ENCODE assay signal across 8 cellular contexts in the genomic region with DNA sequence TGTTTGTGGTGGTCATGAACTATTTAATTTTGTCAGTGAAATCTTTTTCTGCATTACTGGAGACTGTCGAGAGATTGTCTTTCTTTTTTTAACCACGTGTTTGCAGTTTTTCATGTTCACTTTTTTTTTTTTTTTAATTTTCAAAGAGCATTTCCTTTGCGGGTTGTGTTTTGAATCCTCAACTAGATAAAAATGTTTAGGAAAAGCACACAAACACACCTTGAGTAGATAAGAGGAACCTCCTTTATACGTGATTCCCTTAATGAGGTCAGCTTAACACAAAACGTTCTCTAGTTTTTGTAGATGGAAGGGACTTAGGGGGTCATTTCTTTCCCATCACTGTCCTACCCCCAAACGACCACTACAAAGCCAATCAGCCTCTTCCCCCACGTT. TPM values are rescaled to one million over a fixed set of nuclear protein-coding genes. Genes with fewer than 3 reads are reported as not detected.
DNase-seq lines count a peak whose midpoint lies in the region; ATAC-seq and TF ChIP-seq lines count a peak whose summit lies in the region.

No MANE protein-coding gene starts in this region.

- H3K27ac ChIP-seq in Panc1 (ENCODE audit: low read length) (peak overlapping the region; percentile 68), esophagus muscularis mucosa (replicated peaks in 1 of 4) (peak overlapping the region in 1 of 4 donors; percentile 92), prostate gland (peak overlapping the region in 1 of 2 donors; percentile 97)

- no TSS peak for BruUV-seq in Panc1 (replicated peaks; lab: Mats Ljungman, UMichigan)

- intact Hi-C loops in Panc1 (cut with micrococcal nuclease; ENCODE audit: unreplicated experiment) (no loop called here), esophagus muscularis mucosa (cut with DNase I) (loop anchor here (5.0 to 10.0 kb wide), 4 partner anchors 42 to 285 kb away; partner anchors contain the start of genes CDNF, DCLRE1C, HSPA14 and MSANTD7), prostate gland (cut with DNase I) (loop anchor here (5.0 kb wide), 2 partner anchors 42 to 78 kb away; partner anchors contain the start of genes CDNF, HSPA14, MEIG1 and MSANTD7)

- H3K4me1 ChIP-seq in Panc1 (ENCODE audit: control insufficient read depth, insufficient read depth, low read length), result peaks cover 11% of the 10 kb centered on the region; the same call in 1 of the 2 replicates
- peaks cover 19 to 34% (median 27%) of the 10 kb centered on the region in 4 donors for H3K4me1 ChIP-seq in esophagus muscularis mucosa
- no peaks in the 10 kb centered on the region for H3K4me1 ChIP-seq in prostate gland (replicated peaks)

- DNase-seq in GM10266 (ENCODE audit: extremely low spot score), result peak; percentile 28
- DNase-seq in Panc1 (ENCODE audit: low read depth, low spot score), result no peak
- DNase-seq in esophagus muscularis mucosa (ENCODE audit: extremely low spot score), result no peak
- DNase-seq in prostate gland (ENCODE audit: low spot score), result no peak
- DNase-seq in effector CD4-positive, alpha-beta T cell, result no peak
- no peak for DNase-seq in C1 segment of cervical spinal cord (lab: John Stamatoyannopoulos, UW)
- DNase-seq in AG08395 (ENCODE audit: low spot score), result no peak

- H3K9me3 ChIP-seq in Panc1 (ENCODE audit: control insufficient read depth, insufficient read depth, low read depth, low read length), result no peaks in the 10 kb centered on the region
- no peaks in the 10 kb centered on the region for H3K9me3 ChIP-seq in esophagus muscularis mucosa
- H3K9me3 ChIP-seq in prostate gland, result no peaks in the 10 kb centered on the region

- TF ChIP-seq EP300 in esophagus muscularis mucosa (IDR thresholded peaks at IDR 0.05), result no peak

- TF ChIP-seq POLR2A in esophagus muscularis mucosa (IDR thresholded peaks at IDR 0.05; ENCODE audit: low read depth) (no peak), prostate gland (IDR thresholded peaks at IDR 0.05) (no peak)

- H3K36me3 ChIP-seq in Panc1 (ENCODE audit: control insufficient read depth, insufficient read depth, low read length) (peaks cover 2% of the 10 kb centered on the region), esophagus muscularis mucosa (no peaks in the 10 kb centered on the region), prostate gland (no peaks in the 10 kb centered on the region)

- no peak for TF ChIP-seq CTCF in GM10266 (IDR thresholded peaks at IDR 0.05; ENCODE audit: control insufficient read depth, insufficient read depth, low read depth, missing control alignments)
- TF ChIP-seq CTCF in Panc1 (IDR thresholded peaks at IDR 0.05), result no peak
- no peak for TF ChIP-seq CTCF in esophagus muscularis mucosa (IDR thresholded peaks at IDR 0.05)
- TF ChIP-seq CTCF in prostate gland (IDR thresholded peaks at IDR 0.05), result no peak

- POLR2A ChIA-PET in Panc1 (lab: Charles Lee), result interaction anchor here (0.7 to 0.9 kb wide), 2 partner anchors 13 to 391 kb away, joined by 4 to 5 read pairs; no protein-coding TSS in a partner anchor

- in situ Hi-C loops in Panc1 (cut with HindIII; ENCODE audit: low pct_unique_long_range_greater_than_20kb, low sequenced_read_pairs), result no loop called here

- CTCF ChIA-PET in Panc1 (lab: Charles Lee), result no interaction called here

- H3K4me3 ChIP-seq in Panc1 (ENCODE audit: low read depth in 2 of 2, low read length in 2 of 2) (peak overlapping the region; percentile 82 to 86), esophagus muscularis mucosa (peak overlapping the region; percentile 75 to 98 (median 96)), prostate gland (peak overlapping the region; percentile 97)

- ATAC-seq in Panc1, result no peak
- no peak for ATAC-seq in GM18517 (IDR thresholded peaks at IDR 0.05; ENCODE audit: unreplicated experiment)

- 1% methylated on average over 7 of the region's 7 CpGs for WGBS in esophagus muscularis mucosa
- 2% methylated on average over 7 of the region's 7 CpGs for WGBS in prostate gland

- H3K27me3 ChIP-seq in Panc1 (ENCODE audit: control insufficient read depth, insufficient read depth, low read length), result no peaks in the 10 kb centered on the region
- H3K27me3 ChIP-seq in esophagus muscularis mucosa, result no peaks in the 10 kb centered on the region
- H3K27me3 ChIP-seq in prostate gland (replicated peaks; ENCODE audit: insufficient read depth), result no peaks in the 10 kb centered on the region

RNA-seq across cellular contexts. Expression of gene SUV39H2, which starts 1.1 kb away (rescaled TPM):
- 21.9 TPM for total RNA-seq in Panc1 (2021; ENCODE audit: unreplicated experiment)
- 6.2 TPM for polyA plus RNA-seq in Panc1 (2012; ENCODE audit: insufficient read length)
- 1 to 10 TPM; 2.4 to 9.6 (median 4.3) TPM for total RNA-seq in esophagus muscularis mucosa
- total RNA-seq in prostate gland, result 10 to 100 TPM; 13.2 to 15.3 TPM

RNA-seq across cellular contexts. Expression of gene HSPA14, which starts 41.7 kb away (rescaled TPM):
- 15.9 TPM for total RNA-seq in Panc1 (2021; ENCODE audit: unreplicated experiment)
- polyA plus RNA-seq in Panc1 (2012; ENCODE audit: insufficient read length), result 7.6 TPM
- 1 to 10 TPM; 6.8 to 9.8 (median 7.8) TPM for total RNA-seq in esophagus muscularis mucosa
- 10 to 100 TPM in 1 of 2 donors, 1 to 10 TPM in 1; 6.7 to 11.5 TPM for total RNA-seq in prostate gland

RNA-seq across cellular contexts. Expression of gene MSANTD7, which starts 41.7 kb away (rescaled TPM):
- total RNA-seq in Panc1 (2021; ENCODE audit: unreplicated experiment) (10.4 TPM), esophagus muscularis mucosa (10 to 100 TPM in 1 of 4 donors, 1 to 10 TPM in 3; 5.4 to 11.1 (median 8.0) TPM), prostate gland (10 to 100 TPM in 1 of 2 donors, 1 to 10 TPM in 1; 9.5 to 13.3 TPM)
- polyA plus RNA-seq in Panc1 (2012; ENCODE audit: insufficient read length), result 5.0 TPM

RNA-seq across cellular contexts. Expression of gene CDNF, which starts 42.0 kb away (rescaled TPM):
- total RNA-seq in Panc1 (2021; ENCODE audit: unreplicated experiment), result 0.39 TPM
- polyA plus RNA-seq in Panc1 (2012; ENCODE audit: insufficient read length), result 0.38 TPM
- total RNA-seq in esophagus muscularis mucosa, result 1 to 10 TPM in 1 of 4 donors, under 1 TPM in 3; 0.45 to 3.7 (median 0.67) TPM
- 10 to 100 TPM; 15.8 to 18.4 TPM for total RNA-seq in prostate gland
